In genomic region chr5:172059661-172060100, GRCh38 we compare ENCODE assay signal across 9 cellular contexts. TPM values are rescaled to one million over a fixed set of nuclear protein-coding genes. Genes with fewer than 3 reads are reported as not detected.
DNase-seq lines count a peak whose midpoint lies in the region; ATAC-seq and TF ChIP-seq lines count a peak whose summit lies in the region.
"Had no signal": no experiment of that assay in that cellular context is flagged by ENCODE, and none has a peak within 500 bp of the region (broad histone marks: within the 10 kb centered on the region; RNA-seq: fewer than 3 reads in every experiment).

No MANE protein-coding gene starts in this region.

- H3K27me3 ChIP-seq in Loucy (ENCODE audit: insufficient read depth, low read length, poor library complexity, severe bottlenecking) (no peaks in the 10 kb centered on the region), psoas muscle (ENCODE audit: insufficient read depth in 3 of 3, low read length in 2 of 3) (no peaks in the 10 kb centered on the region)
- H3K27me3 ChIP-seq: BLaER1 treated with 17β-estradiol and CSF1 and Interleukin-3, amounts not matched to agents 10 nM and 100 nM had no signal

- H3K36me3 Mint-ChIP-seq in endothelial cell (ENCODE audit: low read depth, unreplicated experiment) = peaks cover 56% of the 10 kb centered on the region

- TF ChIP-seq CTCF in Loucy (conservative IDR thresholded peaks at IDR 0.05; ENCODE audit: low read length) (peak; percentile 62), endothelial cell (IDR thresholded peaks at IDR 0.05; ENCODE audit: unreplicated experiment) (peak; percentile 65), psoas muscle (IDR thresholded peaks at IDR 0.05) (peak; percentile 43)

- H3K4me2 ChIP-seq in Loucy (ENCODE audit: low read depth, low read length, poor library complexity, severe bottlenecking) = no peak overlapping the region
- H3K4me2 ChIP-seq: BLaER1 treated with 17β-estradiol and CSF1 and Interleukin-3, amounts not matched to agents 10 nM and 100 nM had no signal

- WGBS in psoas muscle, 3 donors = 62 to 71% (median 66%) methylated on average over 5 of the region's 5 CpGs

- H2AFZ ChIP-seq in Loucy (ENCODE audit: low read length) = no peak overlapping the region

- H3K27ac ChIP-seq in psoas muscle = no peak overlapping the region
- H3K27ac ChIP-seq: BLaER1 treated with 17β-estradiol and CSF1 and Interleukin-3, amounts not matched to agents 10 nM and 100 nM had no signal

- no peak overlapping the region for H3K4me3 Mint-ChIP-seq in endothelial cell (ENCODE audit: unreplicated experiment)

- peaks cover 55% of the 10 kb centered on the region; the same call in 1 of the 2 replicates for H3K36me3 ChIP-seq in Loucy (ENCODE audit: insufficient read depth, low read length)
- H3K36me3 ChIP-seq in psoas muscle (ENCODE audit: insufficient read depth in 1 of 2, low read depth in 1 of 2) = peaks cover 0 to 36% of the 10 kb centered on the region in 2 donors

- no peak overlapping the region for H3K9ac ChIP-seq in Loucy (ENCODE audit: low read depth, low read length, poor library complexity, severe bottlenecking)
- H3K9ac ChIP-seq: BLaER1 treated with 17β-estradiol and CSF1 and Interleukin-3, amounts not matched to agents 10 nM and 100 nM had no signal

- no peaks in the 10 kb centered on the region for H3F3A ChIP-seq in Loucy (ENCODE audit: low read depth)

- H3K4me1 Mint-ChIP-seq in endothelial cell (ENCODE audit: unreplicated experiment) = no peaks in the 10 kb centered on the region

- ATAC-seq in psoas muscle (no peak), HG03442 (IDR thresholded peaks at IDR 0.05; ENCODE audit: unreplicated experiment) (no peak)

- intact Hi-C loops in psoas muscle (cut with DNase I) = no loop called here

- H3K9me3 ChIP-seq in Loucy (ENCODE audit: insufficient read depth, low read depth, low read length) = no peaks in the 10 kb centered on the region
- no peaks in the 10 kb centered on the region for H3K9me3 ChIP-seq in psoas muscle
- H3K9me3 ChIP-seq: BLaER1 treated with 17β-estradiol and CSF1 and Interleukin-3, amounts not matched to agents 10 nM and 100 nM had no signal

- H3K79me2 ChIP-seq in Loucy (ENCODE audit: insufficient read depth, low read length) = no peaks in the 10 kb centered on the region

- H3K9me2 ChIP-seq in Loucy (replicated peaks; ENCODE audit: low read depth, low read length) = no peaks in the 10 kb centered on the region

- H3K4me1 ChIP-seq in Loucy (ENCODE audit: insufficient read depth, low read length, poor library complexity, severe bottlenecking) (no peaks in the 10 kb centered on the region), psoas muscle (no peaks in the 10 kb centered on the region)
- H3K4me1 ChIP-seq: BLaER1 treated with 17β-estradiol and CSF1 and Interleukin-3, amounts not matched to agents 10 nM and 100 nM had no signal

- DNase-seq in NCI-H1694 (lab: John Stamatoyannopoulos, UW) (peak; percentile 12), NCI-H1694 treated with DMSO at 0.1 percent for 48 hours (lab: John Stamatoyannopoulos, UW) (no peak), endothelial cell (ENCODE audit: low spot score) (peak; percentile 24), psoas muscle (no peak), NCI-H2029 treated with DMSO at 0.1 percent for 48 hours (lab: John Stamatoyannopoulos, UW) (no peak), GF-D8 (lab: John Stamatoyannopoulos, UW) (no peak)

- peaks cover 4% of the 10 kb centered on the region for H3K27me3 Mint-ChIP-seq in endothelial cell (ENCODE audit: unreplicated experiment)

- no peaks in the 10 kb centered on the region for H4K20me1 ChIP-seq in Loucy (ENCODE audit: insufficient read depth, low read length, poor library complexity, severe bottlenecking)

- H3K27ac Mint-ChIP-seq in endothelial cell (ENCODE audit: unreplicated experiment) = no peak overlapping the region

- H3K4me3 ChIP-seq in Loucy (ENCODE audit: low read length, poor library complexity, severe bottlenecking) (no peak overlapping the region), psoas muscle (no peak overlapping the region)
- H3K4me3 ChIP-seq: BLaER1 treated with 17β-estradiol and CSF1 and Interleukin-3, amounts not matched to agents 10 nM and 100 nM had no signal

- H3K9me3 Mint-ChIP-seq in endothelial cell (ENCODE audit: unreplicated experiment) = no peaks in the 10 kb centered on the region

RNA-seq across cellular contexts. Expression of gene FBXW11, which starts 53.2 kb away (rescaled TPM):
- total RNA-seq in endothelial cell (ENCODE audit: unreplicated experiment) (62.0 TPM), psoas muscle (10 to 100 TPM; 42.7 to 62.8 (median 55.5) TPM)
- 10 to 100 TPM; 14.7 to 50.1 (median 33.8) TPM for polyA plus RNA-seq in psoas muscle

Comparison
In these comparisons a context has a peak if more than half of its experiments do, and no peak if none do; other contexts are left out.
1. DNase-seq: peak in NCI-H1694 (single experiment) and endothelial cell (single experiment); none in NCI-H1694 treated with DMSO at 0.1 percent for 48 hours (single experiment), psoas muscle (0 of 2), NCI-H2029 treated with DMSO at 0.1 percent for 48 hours (single experiment) and GF-D8 (single experiment).
2. Peak in every context shown above with its lines, with median percentiles within 50 percentile points of each other: CTCF ChIP-seq.